Comparison of ENCODE assay signal across 1 cellular context in genomic region chr14:71400821-71401447, GRCh38.
TF ChIP-seq lines count a peak whose summit lies in the region.

No MANE protein-coding gene starts in this region.

TF ChIP-seq in HEK293, 187 proteins besides CTCF, POLR2A, EP300 and RAD21 (continued from another document and continues in another):
- no peak for TF ChIP-seq PATZ1 (tag by site-specific recombination; IDR thresholded peaks at IDR 0.05)
- no peak for TF ChIP-seq ZNF211 (tag by site-specific recombination; IDR thresholded peaks at IDR 0.05; ENCODE audit: low read depth)
- no peak for TF ChIP-seq ZBTB1 (tag by site-specific recombination; IDR thresholded peaks at IDR 0.05)
- TF ChIP-seq AEBP2 (tag by site-specific recombination; IDR thresholded peaks at IDR 0.05; ENCODE audit: borderline replicate concordance) = no peak
- no peak for TF ChIP-seq ZNF645 (tag by site-specific recombination; IDR thresholded peaks at IDR 0.05)
- no peak for TF ChIP-seq GLI4 (tag by site-specific recombination; IDR thresholded peaks at IDR 0.05)
- no peak for TF ChIP-seq REST (tag by site-specific recombination; IDR thresholded peaks at IDR 0.05)
- TF ChIP-seq ZBTB8A (tag by site-specific recombination; IDR thresholded peaks at IDR 0.05) = no peak
- no peak for TF ChIP-seq ZNF324 (tag by site-specific recombination; IDR thresholded peaks at IDR 0.05)
- TF ChIP-seq ZNF776 (tag by site-specific recombination; IDR thresholded peaks at IDR 0.05; ENCODE audit: borderline replicate concordance) = no peak
- no peak for TF ChIP-seq SP2 (tag by site-specific recombination; IDR thresholded peaks at IDR 0.05)
- no peak for TF ChIP-seq ZIC2 (tag by site-specific recombination; IDR thresholded peaks at IDR 0.05)
- TF ChIP-seq ZXDB (tag by site-specific recombination; IDR thresholded peaks at IDR 0.05) = 0 out of 2 replicates have a peak, but pooled peaks have one; percentile 27
- TF ChIP-seq ZNF10 (tag by site-specific recombination; IDR thresholded peaks at IDR 0.05) = no peak
- no peak for TF ChIP-seq KLF9 (tag by site-specific recombination; IDR thresholded peaks at IDR 0.05; ENCODE audit: low read depth)
- no peak for TF ChIP-seq ZNF391 (tag by site-specific recombination; IDR thresholded peaks at IDR 0.05; ENCODE audit: borderline replicate concordance, low read depth)
- TF ChIP-seq ZNF175 (tag by site-specific recombination; IDR thresholded peaks at IDR 0.05) = no peak
- no peak for TF ChIP-seq ZFP69B (tag by site-specific recombination; IDR thresholded peaks at IDR 0.05)
- TF ChIP-seq PRDM1 (tag by site-specific recombination; IDR thresholded peaks at IDR 0.05) = 0 out of 2 replicates have a peak, but pooled peaks have one; percentile 23
- no peak for TF ChIP-seq ZNF2 (tag by site-specific recombination; IDR thresholded peaks at IDR 0.05)
- TF ChIP-seq ZNF571 (tag by site-specific recombination; IDR thresholded peaks at IDR 0.05) = no peak
- no peak for TF ChIP-seq ZNF19 (tag by site-specific recombination; IDR thresholded peaks at IDR 0.05; ENCODE audit: low read depth)
- TF ChIP-seq ZNF18 (tag by site-specific recombination; IDR thresholded peaks at IDR 0.05) = no peak
- TF ChIP-seq OSR2 (tag by site-specific recombination; IDR thresholded peaks at IDR 0.05) = peak; percentile 88
- TF ChIP-seq GFI1B (tag by site-specific recombination; IDR thresholded peaks at IDR 0.05) = no peak
- no peak for TF ChIP-seq ZBTB11 (tag by site-specific recombination; conservative IDR thresholded peaks at IDR 0.05; ENCODE audit: low read depth)
- TF ChIP-seq ZBTB49 (tag by site-specific recombination; IDR thresholded peaks at IDR 0.05; ENCODE audit: low read depth) = no peak
- peak; percentile 97 for TF ChIP-seq PRDM6 (tag by site-specific recombination; IDR thresholded peaks at IDR 0.05)
- TF ChIP-seq SP3 (tag by site-specific recombination; IDR thresholded peaks at IDR 0.05) = no peak
- TF ChIP-seq ZNF350 (tag by site-specific recombination; IDR thresholded peaks at IDR 0.05) = no peak
- no peak for TF ChIP-seq ZNF658 (tag by site-specific recombination; IDR thresholded peaks at IDR 0.05)
- TF ChIP-seq ZNF518A (tag by site-specific recombination; conservative IDR thresholded peaks at IDR 0.05; ENCODE audit: low read depth) = no peak
- TF ChIP-seq ZBTB17 (tag by site-specific recombination; IDR thresholded peaks at IDR 0.05) = 0 out of 2 replicates have a peak, but pooled peaks have one; percentile 13
- TF ChIP-seq ZEB2 (tag by site-specific recombination; IDR thresholded peaks at IDR 0.05) = no peak
- no peak for TF ChIP-seq FEZF1 (tag by site-specific recombination; IDR thresholded peaks at IDR 0.05)
- TF ChIP-seq ZNF624 (tag by site-specific recombination; IDR thresholded peaks at IDR 0.05) = no peak
- no peak for TF ChIP-seq WT1 (tag by site-specific recombination; IDR thresholded peaks at IDR 0.05)
